Comparison of ENCODE assay signal across 21 cellular contexts in the genomic region with DNA sequence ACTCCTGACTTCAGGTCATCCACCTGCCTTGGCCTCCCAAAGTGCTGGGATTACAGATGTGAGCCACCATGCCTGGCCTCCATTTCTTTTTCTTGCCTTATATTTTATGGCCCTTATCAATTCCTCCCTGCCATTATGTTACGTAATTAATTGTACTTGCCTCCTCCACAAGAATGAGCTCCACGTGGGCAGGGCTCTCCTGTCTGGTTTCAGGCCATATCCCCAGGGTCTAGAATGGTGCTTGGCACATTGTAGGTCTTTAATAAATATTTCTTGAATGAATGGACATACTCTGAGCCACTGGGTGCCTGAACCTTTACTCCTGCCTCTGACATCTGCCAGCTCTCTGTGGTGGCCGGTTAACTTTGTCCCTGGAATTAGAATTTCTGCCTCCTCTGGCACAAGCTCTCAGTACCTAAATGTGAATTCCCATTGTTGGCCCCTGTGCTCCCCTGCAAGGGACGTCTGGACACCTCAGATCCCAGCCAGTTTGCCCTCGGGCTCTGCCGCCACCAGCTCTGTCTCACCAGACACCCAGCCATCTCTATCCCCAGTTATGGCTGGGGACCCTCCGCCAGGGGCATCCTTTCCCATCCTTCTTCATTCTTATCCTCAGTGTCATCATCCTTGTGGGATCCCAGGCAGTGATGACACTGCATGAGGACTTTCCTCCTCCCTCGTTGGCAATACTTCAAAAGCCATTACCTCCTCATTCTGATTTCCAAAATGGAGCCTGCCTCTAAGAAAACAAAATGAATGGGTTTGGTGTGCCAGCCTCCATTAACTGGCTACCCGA.
DNase-seq lines count a peak whose midpoint lies in the region; ATAC-seq, FAIRE-seq and TF ChIP-seq lines count a peak whose summit lies in the region.
"Had no signal": no experiment of that assay in that cellular context is flagged by ENCODE, and none has a peak within 500 bp of the region (broad histone marks: within the 10 kb centered on the region; RNA-seq: fewer than 3 reads in every experiment).

No MANE protein-coding gene starts in this region.

- no peak overlapping the region for H3K4me3 ChIP-seq in ACC112 (ENCODE audit: low read depth, low read length)
- H3K4me3 ChIP-seq in GM23248: no peak overlapping the region
- H3K4me3 ChIP-seq in foreskin fibroblast (ENCODE audit: low read depth in 1 of 2, low read length in 2 of 2): no peak overlapping the region
- H3K4me3 ChIP-seq in mucosa of descending colon: no peak overlapping the region
- H3K4me3 ChIP-seq: heart left ventricle, neural progenitor cell, upper lobe of right lung had no signal

- no peaks in the 10 kb centered on the region for H3K36me3 ChIP-seq in ACC112 (ENCODE audit: insufficient read depth, low read length)
- H3K36me3 ChIP-seq in GM23248 (ENCODE audit: low read depth): no peaks in the 10 kb centered on the region
- no peaks in the 10 kb centered on the region for H3K36me3 ChIP-seq in mucosa of descending colon (ENCODE audit: low read depth)
- H3K36me3 ChIP-seq: heart left ventricle, neural progenitor cell, upper lobe of right lung had no signal

- H2AFZ ChIP-seq in ACC112 (ENCODE audit: low read length, unreplicated experiment): no peak overlapping the region
- peak overlapping the region; percentile 27; the same call in 1 of the 2 replicates for H2AFZ ChIP-seq in GM23248

- FAIRE-seq in RCC 7860 (lab: Jason Lieb, UNC): no peak
- FAIRE-seq in GM12891 (lab: Jason Lieb, UNC): no peak
- FAIRE-seq: bronchial epithelial cell, GM12892, keratinocyte had no signal

- intact Hi-C loops in mucosa of descending colon (cut with DNase I, micrococcal nuclease): no loop called here

- DNase-seq in GM23248 (peak; percentile 81), RCC 7860 (ENCODE audit: low spot score) (peak; percentile 55), foreskin fibroblast (peak; percentile 30 to 55), mucosa of descending colon (no peak), DMS114 treated with DMSO at 0.1 percent for 48 hours (lab: John Stamatoyannopoulos, UW; ENCODE audit: unreplicated experiment) (no peak), GM12891 (ENCODE audit: insufficient read length, low spot score) (no peak), NCI-H2029 (lab: John Stamatoyannopoulos, UW) (no peak)
- DNase-seq: ACHN; activated CD8-positive, alpha-beta T cell treated with anti-CD3 and anti-CD28 coated beads for 36 hours; activated naive CD8-positive, alpha-beta T cell treated with anti-CD3 and anti-CD28 coated beads for 36 hours; activated T-cell treated with anti-CD3 and anti-CD28 coated beads, Interleukin-2, amount 50 U/mL, for 48 hours; NCI-H2107; NCI-H774; upper lobe of right lung had no signal

- TF ChIP-seq POLR2A in GM12891 (IDR thresholded peaks at IDR 0.05; ENCODE audit: low read depth, low read length): no peak

- H3K4me2 ChIP-seq in GM23248 (ENCODE audit: unreplicated experiment): no peak overlapping the region
- H3K4me2 ChIP-seq: neural progenitor cell had no signal

- H3K9me3 ChIP-seq in GM23248 (ENCODE audit: low read depth) (no peaks in the 10 kb centered on the region), mucosa of descending colon (no peaks in the 10 kb centered on the region)
- H3K9me3 ChIP-seq: heart left ventricle, upper lobe of right lung had no signal

- no peak for ATAC-seq in mucosa of descending colon
- ATAC-seq: activated CD8-positive, alpha-beta T cell treated with anti-CD3 and anti-CD28 coated beads for 36 hours; upper lobe of right lung had no signal

- no peak for TF ChIP-seq CTCF in foreskin fibroblast (IDR thresholded peaks at IDR 0.05; ENCODE audit: low read depth, low read length)
- TF ChIP-seq CTCF in mucosa of descending colon (IDR thresholded peaks at IDR 0.05): no peak

- in situ Hi-C loops in GM23248 (cut with MboI): no loop called here

- H3K4me1 ChIP-seq in ACC112 (ENCODE audit: control insufficient read depth, insufficient read depth, low read length, unreplicated experiment): peaks cover 28% of the 10 kb centered on the region
- peaks cover 34% of the 10 kb centered on the region for H3K4me1 ChIP-seq in GM23248 (ENCODE audit: insufficient read depth)
- H3K4me1 ChIP-seq in mucosa of descending colon (ENCODE audit: low read depth): no peaks in the 10 kb centered on the region

- H3K9me2 ChIP-seq in GM23248 (ENCODE audit: insufficient read depth): no peaks in the 10 kb centered on the region

- 83 to 84% methylated on average over 9 of the region's 9 CpGs for WGBS in GM23248 (ENCODE audit: low coverage in 1 of 2, low lambda C conversion rate in 2 of 2, missing lambda C conversion rate in 2 of 2), 2 experiments

- H3K79me2 ChIP-seq in ACC112 (ENCODE audit: control insufficient read depth, insufficient read depth, low read length, unreplicated experiment) (no peaks in the 10 kb centered on the region), GM23248 (ENCODE audit: insufficient read depth) (no peaks in the 10 kb centered on the region)

- H3K27me3 ChIP-seq in ACC112 (ENCODE audit: insufficient read depth, low read length) (no peaks in the 10 kb centered on the region), GM23248 (replicated peaks; ENCODE audit: insufficient read depth) (no peaks in the 10 kb centered on the region)
- H3K27me3 ChIP-seq: heart left ventricle, neural progenitor cell, upper lobe of right lung had no signal

- H3K27ac ChIP-seq in ACC112 (ENCODE audit: low read depth, low read length): 0 out of 2 replicates have a peak overlapping the region, but pooled peaks have one; percentile 28
- peak overlapping the region; percentile 67 for H3K27ac ChIP-seq in GM23248
- H3K27ac ChIP-seq: neural progenitor cell, RWPE1, upper lobe of right lung had no signal

- H3K9ac ChIP-seq in GM23248: no peak overlapping the region
- H3K9ac ChIP-seq: neural progenitor cell had no signal

- H3F3A ChIP-seq in GM23248 (ENCODE audit: insufficient read depth): peaks cover 11% of the 10 kb centered on the region; the same call in 1 of the 2 replicates

- no peaks in the 10 kb centered on the region for H4K20me1 ChIP-seq in GM23248 (ENCODE audit: insufficient read depth)

TF ChIP-seq in GM12891, 5 proteins besides CTCF, POLR2A, EP300 and RAD21:
- TF ChIP-seq SPI1 (IDR thresholded peaks at IDR 0.05; ENCODE audit: low read depth, low read length) (no peak), POU2F2 (IDR thresholded peaks at IDR 0.05; ENCODE audit: low read depth, low read length) (no peak), TAF1 (IDR thresholded peaks at IDR 0.05; ENCODE audit: low read depth, low read length) (no peak), POLR2AphosphoS5 (IDR thresholded peaks at IDR 0.05; ENCODE audit: low read depth, low read length) (no peak), PAX5 (IDR thresholded peaks at IDR 0.05; ENCODE audit: insufficient read depth, low read length, severe bottlenecking) (no peak)

Comparison
In these comparisons a context has a peak if more than half of its experiments do, and no peak if none do; other contexts are left out.
1. DNase-seq: peak in GM23248 (single experiment), RCC 7860 (single experiment) and foreskin fibroblast (2 of 2); none in mucosa of descending colon (0 of 3), DMS114 treated with DMSO at 0.1 percent for 48 hours (single experiment), GM12891 (single experiment) and NCI-H2029 (single experiment).